14 cellular contexts compared by ENCODE assay signal in genomic region chr20:36644713-36645109, GRCh38. TPM values are rescaled to one million over a fixed set of nuclear protein-coding genes. Genes with fewer than 3 reads are reported as not detected.
DNase-seq lines count a peak whose midpoint lies in the region; FAIRE-seq and TF ChIP-seq lines count a peak whose summit lies in the region.
"Had no signal": no experiment of that assay in that cellular context is flagged by ENCODE, and none has a peak within 500 bp of the region (broad histone marks: within the 10 kb centered on the region; RNA-seq: fewer than 3 reads in every experiment).

No MANE protein-coding gene starts in this region.

- WGBS in neuronal stem cell (ENCODE audit: extremely low coverage in 2 of 2, insufficient read length in 2 of 2, insufficient replicate concordance in 1 of 2), 2 donors, result no CpG with 5 or more reads among the region's 7 CpGs
- WGBS in testis, 2 donors, result 78 to 86% methylated on average over 7 of the region's 7 CpGs

- H3K27ac ChIP-seq in neuronal stem cell (replicated peaks; ENCODE audit: low read length), result no peak overlapping the region
- no peak overlapping the region for H3K27ac ChIP-seq in kidney (ENCODE audit: low read depth in 2 of 2, low read length in 2 of 2)
- H3K27ac ChIP-seq in testis, result no peak overlapping the region
- H3K27ac ChIP-seq: ascending aorta, uterus had no signal

- H3K36me3 ChIP-seq in neuronal stem cell (replicated peaks in 1 of 2; ENCODE audit: control insufficient read depth in 2 of 2, insufficient read depth in 2 of 2, low read length in 2 of 2) (no peaks in the 10 kb centered on the region), kidney (ENCODE audit: control insufficient read depth in 1 of 2, insufficient read depth in 2 of 2, low read length in 2 of 2) (no peaks in the 10 kb centered on the region), testis (ENCODE audit: low read depth, missing control alignments) (no peaks in the 10 kb centered on the region)
- H3K36me3 ChIP-seq: ascending aorta, uterus had no signal

- no peak for TF ChIP-seq POLR2A in testis (IDR thresholded peaks at IDR 0.05)

- H3K4me2 ChIP-seq in neuronal stem cell (ENCODE audit: insufficient read depth, low read length, poor library complexity, severe bottlenecking), result no peak overlapping the region

- H3K23ac ChIP-seq in neuronal stem cell (ENCODE audit: low read depth, low read length, poor library complexity), result no peak overlapping the region

- H4K8ac ChIP-seq in neuronal stem cell (ENCODE audit: low read depth, low read length), result no peak overlapping the region

- H3K27me3 Mint-ChIP-seq in activated T-helper 2 cell treated with anti-CD3 and anti-CD28 coated beads, Interferon-gamma antibody, Interleukin-2, Interleukin-4, amounts not matched to agents 10 μg/mL and 5 μg/mL and 100 μg/mL, durations not matched to agents 14 hours and 24 hours and 36 hours (ENCODE audit: low read depth), result no peaks in the 10 kb centered on the region
- H3K27me3 Mint-ChIP-seq in stimulated activated naive CD8-positive, alpha-beta T cell treated with anti-CD3 and anti-CD28 coated beads, Interleukin-15, Interleukin-2, amounts not matched to agents 100 ng/mL and 50 ng/mL, for 24 hours, result no peaks in the 10 kb centered on the region

- no peaks in the 10 kb centered on the region for H3K9me3 Mint-ChIP-seq in activated T-helper 2 cell treated with anti-CD3 and anti-CD28 coated beads, Interferon-gamma antibody, Interleukin-2, Interleukin-4, amounts not matched to agents 10 μg/mL and 5 μg/mL and 100 μg/mL, durations not matched to agents 14 hours and 24 hours and 36 hours
- no peaks in the 10 kb centered on the region for H3K9me3 Mint-ChIP-seq in stimulated activated naive CD8-positive, alpha-beta T cell treated with anti-CD3 and anti-CD28 coated beads, Interleukin-15, Interleukin-2, amounts not matched to agents 100 ng/mL and 50 ng/mL, for 24 hours

- H3K4ac ChIP-seq in neuronal stem cell (ENCODE audit: low read length), result no peak overlapping the region

- FAIRE-seq in kidney (lab: Jason Lieb, UNC), result no peak
- FAIRE-seq: A204.1, endothelial cell of umbilical vein had no signal

- TF ChIP-seq CTCF in kidney (IDR thresholded peaks at IDR 0.05; ENCODE audit: borderline replicate concordance, extremely low read depth, insufficient read depth), result no peak
- TF ChIP-seq CTCF in testis (IDR thresholded peaks at IDR 0.05), result no peak

- H3K36me3 Mint-ChIP-seq in activated T-helper 2 cell treated with anti-CD3 and anti-CD28 coated beads, Interferon-gamma antibody, Interleukin-2, Interleukin-4, amounts not matched to agents 10 μg/mL and 5 μg/mL and 100 μg/mL, durations not matched to agents 14 hours and 24 hours and 36 hours (ENCODE audit: low read depth), result peaks cover 56% of the 10 kb centered on the region
- H3K36me3 Mint-ChIP-seq in stimulated activated naive CD8-positive, alpha-beta T cell treated with anti-CD3 and anti-CD28 coated beads, Interleukin-15, Interleukin-2, amounts not matched to agents 100 ng/mL and 50 ng/mL, for 24 hours (ENCODE audit: low read depth), result peaks cover 25% of the 10 kb centered on the region

- peaks cover 50% of the 10 kb centered on the region for H3K4me1 Mint-ChIP-seq in activated T-helper 2 cell treated with anti-CD3 and anti-CD28 coated beads, Interferon-gamma antibody, Interleukin-2, Interleukin-4, amounts not matched to agents 10 μg/mL and 5 μg/mL and 100 μg/mL, durations not matched to agents 14 hours and 24 hours and 36 hours (ENCODE audit: low read depth)
- H3K4me1 Mint-ChIP-seq in stimulated activated naive CD8-positive, alpha-beta T cell treated with anti-CD3 and anti-CD28 coated beads, Interleukin-15, Interleukin-2, amounts not matched to agents 100 ng/mL and 50 ng/mL, for 24 hours (ENCODE audit: low read depth), result peaks cover 57% of the 10 kb centered on the region

- H3K4me3 ChIP-seq in neuronal stem cell (ENCODE audit: low read length in 2 of 2), result no peak overlapping the region
- H3K4me3 ChIP-seq in kidney (ENCODE audit: low read length in 2 of 2), result no peak overlapping the region
- no peak overlapping the region for H3K4me3 ChIP-seq in testis
- H3K4me3 ChIP-seq: ascending aorta, uterus had no signal

- no peak overlapping the region for H3K18ac ChIP-seq in neuronal stem cell (ENCODE audit: low read length)

- peak overlapping the region; percentile 70 for H2BK15ac ChIP-seq in neuronal stem cell (ENCODE audit: low read length)

- H3K4me3 Mint-ChIP-seq in activated T-helper 2 cell treated with anti-CD3 and anti-CD28 coated beads, Interferon-gamma antibody, Interleukin-2, Interleukin-4, amounts not matched to agents 10 μg/mL and 5 μg/mL and 100 μg/mL, durations not matched to agents 14 hours and 24 hours and 36 hours (ENCODE audit: low read depth), result peak overlapping the region; percentile 96
- H3K4me3 Mint-ChIP-seq in stimulated activated naive CD8-positive, alpha-beta T cell treated with anti-CD3 and anti-CD28 coated beads, Interleukin-15, Interleukin-2, amounts not matched to agents 100 ng/mL and 50 ng/mL, for 24 hours, result peak overlapping the region; percentile 99

- intact Hi-C loops in activated T-helper 2 cell treated with anti-CD3 and anti-CD28 coated beads, Interferon-gamma antibody, Interleukin-2, Interleukin-4, amounts not matched to agents 10 μg/mL and 5 μg/mL and 100 μg/mL, durations not matched to agents 14 hours and 24 hours and 36 hours (cut with micrococcal nuclease), result loop anchor here (2.0 to 10.0 kb wide), 3 partner anchors 40 to 110 kb away; partner anchors contain the start of genes RAB5IF and TGIF2
- intact Hi-C loops in kidney (cut with DNase I), result no loop called here
- intact Hi-C loops in testis (cut with DNase I; ENCODE audit: low total_unique reads), result no loop called here

- no peak overlapping the region for H2BK12ac ChIP-seq in neuronal stem cell (ENCODE audit: low read length)

- H3K14ac ChIP-seq in neuronal stem cell (ENCODE audit: low read length), result no peak overlapping the region

- H2AFZ ChIP-seq in neuronal stem cell (ENCODE audit: low read length), result no peak overlapping the region

- no peaks in the 10 kb centered on the region for H3K9me3 ChIP-seq in neuronal stem cell (replicated peaks in 1 of 2; ENCODE audit: control insufficient read depth in 2 of 2, insufficient read depth in 1 of 2, low read depth in 1 of 2, low read length in 2 of 2)
- H3K9me3 ChIP-seq in kidney (ENCODE audit: control insufficient read depth in 1 of 2, low read length in 2 of 2), result no peaks in the 10 kb centered on the region
- no peaks in the 10 kb centered on the region for H3K9me3 ChIP-seq in testis
- H3K9me3 ChIP-seq: ascending aorta, uterus had no signal

- H4K91ac ChIP-seq in neuronal stem cell (ENCODE audit: low read depth, low read length, poor library complexity), result no peak overlapping the region

- DNase-seq in activated CD4-positive, alpha-beta T cell treated with anti-CD3 and anti-CD28 coated beads for 24 hours (ENCODE audit: low read depth in 2 of 2), result peak; percentile 27 to 30
- no peak for DNase-seq in activated CD4-positive, alpha-beta T cell treated with anti-CD3 and anti-CD28 coated beads for 1 hour
- DNase-seq in activated T-helper 2 cell treated with anti-CD3 and anti-CD28 coated beads, Interferon-gamma antibody, Interleukin-2, Interleukin-4, amounts not matched to agents 10 μg/mL and 5 μg/mL and 100 μg/mL, durations not matched to agents 14 hours and 24 hours and 36 hours (ENCODE audit: low spot score), result no peak
- DNase-seq in neuronal stem cell (ENCODE audit: low spot score) (no peak), kidney (no peak), SHP77 (lab: John Stamatoyannopoulos, UW) (no peak), testis (no peak)
- DNase-seq: NCI-H1436 treated with DMSO at 0.1 percent for 48 hours, uterus had no signal

- no peaks in the 10 kb centered on the region for H3K79me1 ChIP-seq in neuronal stem cell (ENCODE audit: low read depth, low read length)

- H2BK120ac ChIP-seq in neuronal stem cell (ENCODE audit: low read depth, low read length), result no peak overlapping the region

- peak overlapping the region; percentile 99 for H3K27ac Mint-ChIP-seq in activated T-helper 2 cell treated with anti-CD3 and anti-CD28 coated beads, Interferon-gamma antibody, Interleukin-2, Interleukin-4, amounts not matched to agents 10 μg/mL and 5 μg/mL and 100 μg/mL, durations not matched to agents 14 hours and 24 hours and 36 hours
- H3K27ac Mint-ChIP-seq in stimulated activated naive CD8-positive, alpha-beta T cell treated with anti-CD3 and anti-CD28 coated beads, Interleukin-15, Interleukin-2, amounts not matched to agents 100 ng/mL and 50 ng/mL, for 24 hours, result peak overlapping the region; percentile 100

- H3K4me1 ChIP-seq in neuronal stem cell (ENCODE audit: control insufficient read depth in 2 of 2, insufficient read depth in 1 of 2, low read depth in 1 of 2, low read length in 2 of 2) (peaks cover 4 to 29% of the 10 kb centered on the region in 2 donors), kidney (ENCODE audit: control insufficient read depth in 1 of 2, insufficient read depth in 1 of 2, low read depth in 1 of 2, low read length in 2 of 2) (no peaks in the 10 kb centered on the region), testis (no peaks in the 10 kb centered on the region)
- H3K4me1 ChIP-seq: ascending aorta, uterus had no signal

- H3K9ac ChIP-seq in neuronal stem cell (ENCODE audit: low read depth, low read length, poor library complexity) (no peak overlapping the region), kidney (ENCODE audit: low read length in 2 of 2) (no peak overlapping the region)

- no peak overlapping the region for H2BK5ac ChIP-seq in neuronal stem cell (ENCODE audit: low read length)

- H3K27me3 ChIP-seq in neuronal stem cell (ENCODE audit: control insufficient read depth in 3 of 3, insufficient read depth in 3 of 3, low read depth in 1 of 3, low read length in 3 of 3) (no peaks in the 10 kb centered on the region), testis (no peaks in the 10 kb centered on the region)
- H3K27me3 ChIP-seq: ascending aorta, uterus had no signal

- no peak overlapping the region for H2AK5ac ChIP-seq in neuronal stem cell (ENCODE audit: low read depth, low read length)

RNA-seq across cellular contexts. Expression of gene SLA2, which starts 1.3 kb away (rescaled TPM):
- 54.9 and 56.5 TPM in 2 replicates for total RNA-seq in activated T-helper 2 cell treated with anti-CD3 and anti-CD28 coated beads, Interferon-gamma antibody, Interleukin-2, Interleukin-4, amounts not matched to agents 10 μg/mL and 5 μg/mL and 100 μg/mL, durations not matched to agents 14 hours and 24 hours and 36 hours
- polyA plus RNA-seq in neuronal stem cell (2013, experiment 1 of 2), result 0.10 TPM
- 0.08 TPM for polyA plus RNA-seq in neuronal stem cell (2013, experiment 2 of 2)
- total RNA-seq in kidney (1.5 TPM), testis (under 1 TPM; 0.47 to 0.87 TPM)
- polyA plus RNA-seq in kidney (ENCODE audit: insufficient read depth, low read depth, low replicate concordance) (0.24 TPM), testis (ENCODE audit: insufficient read depth, low read depth, low replicate concordance) (1.1 TPM)
- total RNA-seq: ascending aorta, endothelial cell of umbilical vein, HT1080 had no signal
- polyA plus RNA-seq: endothelial cell of umbilical vein had no signal

RNA-seq across cellular contexts. Expression of gene RAB5IF, which starts 39.1 kb away (rescaled TPM):
- total RNA-seq in activated T-helper 2 cell treated with anti-CD3 and anti-CD28 coated beads, Interferon-gamma antibody, Interleukin-2, Interleukin-4, amounts not matched to agents 10 μg/mL and 5 μg/mL and 100 μg/mL, durations not matched to agents 14 hours and 24 hours and 36 hours, result 94.5 and 99.0 TPM in 2 replicates
- polyA plus RNA-seq in neuronal stem cell (2013, experiment 1 of 2), result 78.3 TPM
- polyA plus RNA-seq in neuronal stem cell (2013, experiment 2 of 2), result 76.5 TPM
- total RNA-seq in kidney (71.0 TPM), testis (10 to 100 TPM; 75.7 to 81.3 TPM)
- polyA plus RNA-seq in kidney (ENCODE audit: insufficient read depth, low read depth, low replicate concordance) (110 TPM), testis (ENCODE audit: insufficient read depth, low read depth, low replicate concordance) (93.1 TPM)

Comparison
In these comparisons a context has a peak if more than half of its experiments do, and no peak if none do; other contexts are left out.
1. DNase-seq: peak in activated CD4-positive, alpha-beta T cell treated with anti-CD3 and anti-CD28 coated beads for 24 hours (2 of 2); none in activated CD4-positive, alpha-beta T cell treated with anti-CD3 and anti-CD28 coated beads for 1 hour (single experiment), activated T-helper 2 cell treated with anti-CD3 and anti-CD28 coated beads, Interferon-gamma antibody, Interleukin-2, Interleukin-4, amounts not matched to agents 10 μg/mL and 5 μg/mL and 100 μg/mL, durations not matched to agents 14 hours and 24 hours and 36 hours (single experiment), neuronal stem cell (single experiment), kidney (single experiment), SHP77 (0 of 2) and testis (single experiment).
2. RNA of gene SLA2, which starts 1.3 kb away (total RNA-seq): 54.9 to 56.5 TPM in activated T-helper 2 cell treated with anti-CD3 and anti-CD28 coated beads, Interferon-gamma antibody, Interleukin-2, Interleukin-4, amounts not matched to agents 10 μg/mL and 5 μg/mL and 100 μg/mL, durations not matched to agents 14 hours and 24 hours and 36 hours; 1.5 TPM in kidney (single experiment) and 0.47 to 0.87 TPM in testis; every median in the first group is over 10 times any median in the second.